1 cellular context compared by ENCODE assay signal in the genomic region with DNA sequence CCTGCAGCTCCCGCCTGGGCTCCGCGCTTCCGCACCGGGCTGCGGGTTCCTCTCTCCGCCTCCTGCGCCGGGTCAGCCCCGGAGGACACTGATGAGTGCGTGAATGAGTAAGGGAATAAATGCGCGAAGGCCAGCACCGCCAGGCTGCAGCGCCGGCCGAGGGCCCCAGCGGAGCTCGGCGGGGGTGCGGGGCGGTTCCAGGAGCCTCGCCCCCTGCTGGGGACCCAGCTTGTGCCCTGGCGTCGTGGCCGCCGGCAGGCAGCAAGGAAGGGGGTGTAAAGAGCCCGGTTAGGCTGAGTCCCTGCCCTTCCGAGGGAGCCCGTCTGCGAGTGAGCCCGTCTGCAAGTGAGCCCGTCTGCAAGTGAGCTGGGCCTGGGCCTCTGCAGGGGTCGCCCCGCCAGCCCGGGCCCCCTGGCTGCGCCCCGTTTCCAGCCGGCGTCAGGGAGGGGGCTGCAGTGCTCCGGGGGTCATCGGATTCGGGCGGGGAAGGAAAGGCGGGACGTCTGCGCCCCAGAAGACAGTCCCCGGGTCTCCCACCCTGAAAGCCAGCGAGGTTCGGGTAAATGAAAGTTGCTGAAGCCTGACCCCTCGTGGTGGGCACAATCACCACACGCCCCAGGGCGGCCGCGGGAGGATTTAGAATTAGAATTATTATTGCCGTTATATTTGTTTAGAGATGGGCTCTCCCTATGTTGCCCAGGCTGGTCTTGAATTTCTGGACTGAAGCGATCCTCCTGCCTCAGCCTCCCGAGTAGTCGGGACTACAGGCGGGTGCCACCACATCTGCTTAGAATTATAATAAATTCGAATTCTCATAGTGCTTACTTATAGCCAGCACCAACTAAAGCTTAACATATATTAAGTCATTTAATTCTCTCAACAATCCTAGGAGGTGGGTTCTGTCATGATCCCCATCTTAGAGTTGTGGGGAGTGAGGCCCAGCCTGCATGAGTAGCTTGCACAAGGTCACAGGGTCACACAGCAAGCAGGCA.
TF ChIP-seq lines count a peak whose summit lies in the region.

No MANE protein-coding gene starts in this region.

TF ChIP-seq in HepG2, 621 proteins besides CTCF, POLR2A, EP300 and RAD21 (continued from another document and continues in another):
- TF ChIP-seq, protein P1, sequence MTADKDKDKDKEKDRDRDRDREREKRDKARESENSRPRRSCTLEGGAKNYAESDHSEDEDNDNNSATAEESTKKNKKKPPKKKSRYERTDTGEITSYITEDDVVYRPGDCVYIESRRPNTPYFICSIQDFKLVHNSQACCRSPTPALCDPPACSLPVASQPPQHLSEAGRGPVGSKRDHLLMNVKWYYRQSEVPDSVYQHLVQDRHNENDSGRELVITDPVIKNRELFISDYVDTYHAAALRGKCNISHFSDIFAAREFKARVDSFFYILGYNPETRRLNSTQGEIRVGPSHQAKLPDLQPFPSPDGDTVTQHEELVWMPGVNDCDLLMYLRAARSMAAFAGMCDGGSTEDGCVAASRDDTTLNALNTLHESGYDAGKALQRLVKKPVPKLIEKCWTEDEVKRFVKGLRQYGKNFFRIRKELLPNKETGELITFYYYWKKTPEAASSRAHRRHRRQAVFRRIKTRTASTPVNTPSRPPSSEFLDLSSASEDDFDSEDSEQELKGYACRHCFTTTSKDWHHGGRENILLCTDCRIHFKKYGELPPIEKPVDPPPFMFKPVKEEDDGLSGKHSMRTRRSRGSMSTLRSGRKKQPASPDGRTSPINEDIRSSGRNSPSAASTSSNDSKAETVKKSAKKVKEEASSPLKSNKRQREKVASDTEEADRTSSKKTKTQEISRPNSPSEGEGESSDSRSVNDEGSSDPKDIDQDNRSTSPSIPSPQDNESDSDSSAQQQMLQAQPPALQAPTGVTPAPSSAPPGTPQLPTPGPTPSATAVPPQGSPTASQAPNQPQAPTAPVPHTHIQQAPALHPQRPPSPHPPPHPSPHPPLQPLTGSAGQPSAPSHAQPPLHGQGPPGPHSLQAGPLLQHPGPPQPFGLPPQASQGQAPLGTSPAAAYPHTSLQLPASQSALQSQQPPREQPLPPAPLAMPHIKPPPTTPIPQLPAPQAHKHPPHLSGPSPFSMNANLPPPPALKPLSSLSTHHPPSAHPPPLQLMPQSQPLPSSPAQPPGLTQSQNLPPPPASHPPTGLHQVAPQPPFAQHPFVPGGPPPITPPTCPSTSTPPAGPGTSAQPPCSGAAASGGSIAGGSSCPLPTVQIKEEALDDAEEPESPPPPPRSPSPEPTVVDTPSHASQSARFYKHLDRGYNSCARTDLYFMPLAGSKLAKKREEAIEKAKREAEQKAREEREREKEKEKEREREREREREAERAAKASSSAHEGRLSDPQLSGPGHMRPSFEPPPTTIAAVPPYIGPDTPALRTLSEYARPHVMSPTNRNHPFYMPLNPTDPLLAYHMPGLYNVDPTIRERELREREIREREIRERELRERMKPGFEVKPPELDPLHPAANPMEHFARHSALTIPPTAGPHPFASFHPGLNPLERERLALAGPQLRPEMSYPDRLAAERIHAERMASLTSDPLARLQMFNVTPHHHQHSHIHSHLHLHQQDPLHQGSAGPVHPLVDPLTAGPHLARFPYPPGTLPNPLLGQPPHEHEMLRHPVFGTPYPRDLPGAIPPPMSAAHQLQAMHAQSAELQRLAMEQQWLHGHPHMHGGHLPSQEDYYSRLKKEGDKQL (CRISPR knock-in tag; IDR thresholded peaks at IDR 0.05; ENCODE audit: low read depth) = no peak
- TF ChIP-seq, protein P2, sequence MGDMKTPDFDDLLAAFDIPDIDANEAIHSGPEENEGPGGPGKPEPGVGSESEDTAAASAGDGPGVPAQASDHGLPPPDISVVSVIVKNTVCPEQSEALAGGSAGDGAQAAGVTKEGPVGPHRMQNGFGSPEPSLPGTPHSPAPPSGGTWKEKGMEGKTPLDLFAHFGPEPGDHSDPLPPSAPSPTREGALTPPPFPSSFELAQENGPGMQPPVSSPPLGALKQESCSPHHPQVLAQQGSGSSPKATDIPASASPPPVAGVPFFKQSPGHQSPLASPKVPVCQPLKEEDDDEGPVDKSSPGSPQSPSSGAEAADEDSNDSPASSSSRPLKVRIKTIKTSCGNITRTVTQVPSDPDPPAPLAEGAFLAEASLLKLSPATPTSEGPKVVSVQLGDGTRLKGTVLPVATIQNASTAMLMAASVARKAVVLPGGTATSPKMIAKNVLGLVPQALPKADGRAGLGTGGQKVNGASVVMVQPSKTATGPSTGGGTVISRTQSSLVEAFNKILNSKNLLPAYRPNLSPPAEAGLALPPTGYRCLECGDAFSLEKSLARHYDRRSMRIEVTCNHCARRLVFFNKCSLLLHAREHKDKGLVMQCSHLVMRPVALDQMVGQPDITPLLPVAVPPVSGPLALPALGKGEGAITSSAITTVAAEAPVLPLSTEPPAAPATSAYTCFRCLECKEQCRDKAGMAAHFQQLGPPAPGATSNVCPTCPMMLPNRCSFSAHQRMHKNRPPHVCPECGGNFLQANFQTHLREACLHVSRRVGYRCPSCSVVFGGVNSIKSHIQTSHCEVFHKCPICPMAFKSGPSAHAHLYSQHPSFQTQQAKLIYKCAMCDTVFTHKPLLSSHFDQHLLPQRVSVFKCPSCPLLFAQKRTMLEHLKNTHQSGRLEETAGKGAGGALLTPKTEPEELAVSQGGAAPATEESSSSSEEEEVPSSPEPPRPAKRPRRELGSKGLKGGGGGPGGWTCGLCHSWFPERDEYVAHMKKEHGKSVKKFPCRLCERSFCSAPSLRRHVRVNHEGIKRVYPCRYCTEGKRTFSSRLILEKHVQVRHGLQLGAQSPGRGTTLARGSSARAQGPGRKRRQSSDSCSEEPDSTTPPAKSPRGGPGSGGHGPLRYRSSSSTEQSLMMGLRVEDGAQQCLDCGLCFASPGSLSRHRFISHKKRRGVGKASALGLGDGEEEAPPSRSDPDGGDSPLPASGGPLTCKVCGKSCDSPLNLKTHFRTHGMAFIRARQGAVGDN (CRISPR knock-in tag; IDR thresholded peaks at IDR 0.05) = peak; percentile 60
- TF ChIP-seq ZNF746 (CRISPR knock-in tag; IDR thresholded peaks at IDR 0.05) = no peak
- no peak for TF ChIP-seq SNAI1 (CRISPR knock-in tag; IDR thresholded peaks at IDR 0.05; ENCODE audit: borderline replicate concordance)
- TF ChIP-seq, protein P3, sequence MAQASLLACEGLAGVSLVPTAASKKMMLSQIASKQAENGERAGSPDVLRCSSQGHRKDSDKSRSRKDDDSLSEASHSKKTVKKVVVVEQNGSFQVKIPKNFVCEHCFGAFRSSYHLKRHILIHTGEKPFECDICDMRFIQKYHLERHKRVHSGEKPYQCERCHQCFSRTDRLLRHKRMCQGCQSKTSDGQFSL (CRISPR knock-in tag; IDR thresholded peaks at IDR 0.05) = peak; percentile 74; the same call in 1 of the 2 replicates
- no peak for TF ChIP-seq HHEX (CRISPR knock-in tag; IDR thresholded peaks at IDR 0.05)
- TF ChIP-seq, protein P4, sequence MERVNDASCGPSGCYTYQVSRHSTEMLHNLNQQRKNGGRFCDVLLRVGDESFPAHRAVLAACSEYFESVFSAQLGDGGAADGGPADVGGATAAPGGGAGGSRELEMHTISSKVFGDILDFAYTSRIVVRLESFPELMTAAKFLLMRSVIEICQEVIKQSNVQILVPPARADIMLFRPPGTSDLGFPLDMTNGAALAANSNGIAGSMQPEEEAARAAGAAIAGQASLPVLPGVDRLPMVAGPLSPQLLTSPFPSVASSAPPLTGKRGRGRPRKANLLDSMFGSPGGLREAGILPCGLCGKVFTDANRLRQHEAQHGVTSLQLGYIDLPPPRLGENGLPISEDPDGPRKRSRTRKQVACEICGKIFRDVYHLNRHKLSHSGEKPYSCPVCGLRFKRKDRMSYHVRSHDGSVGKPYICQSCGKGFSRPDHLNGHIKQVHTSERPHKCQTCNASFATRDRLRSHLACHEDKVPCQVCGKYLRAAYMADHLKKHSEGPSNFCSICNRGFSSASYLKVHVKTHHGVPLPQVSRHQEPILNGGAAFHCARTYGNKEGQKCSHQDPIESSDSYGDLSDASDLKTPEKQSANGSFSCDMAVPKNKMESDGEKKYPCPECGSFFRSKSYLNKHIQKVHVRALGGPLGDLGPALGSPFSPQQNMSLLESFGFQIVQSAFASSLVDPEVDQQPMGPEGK (CRISPR knock-in tag; IDR thresholded peaks at IDR 0.05) = 0 out of 2 replicates have a peak, but pooled peaks have one; percentile 12
- TF ChIP-seq ZNF17 (CRISPR knock-in tag; IDR thresholded peaks at IDR 0.05) = no peak
- 0 out of 2 replicates have a peak, but pooled peaks have one; percentile 25 for TF ChIP-seq PPARG (CRISPR knock-in tag; conservative IDR thresholded peaks at IDR 0.05)
- no peak for TF ChIP-seq ZNF326 (CRISPR knock-in tag; IDR thresholded peaks at IDR 0.05; ENCODE audit: borderline replicate concordance)
- TF ChIP-seq MXI1 (IDR thresholded peaks at IDR 0.05; ENCODE audit: borderline replicate concordance, low read depth, low read length) = no peak
- peak; percentile 17 for TF ChIP-seq XRCC5 (optimal IDR thresholded peaks at IDR 0.05; ENCODE audit: low read length)
- TF ChIP-seq KDM1A (CRISPR knock-in tag; IDR thresholded peaks at IDR 0.05) = no peak
- TF ChIP-seq CBX1 (IDR thresholded peaks at IDR 0.05; ENCODE audit: low read depth) = no peak
- no peak for TF ChIP-seq CREM (IDR thresholded peaks at IDR 0.05)
- TF ChIP-seq CREM (CRISPR knock-in tag; IDR thresholded peaks at IDR 0.05) = no peak
- TF ChIP-seq, protein P5, sequence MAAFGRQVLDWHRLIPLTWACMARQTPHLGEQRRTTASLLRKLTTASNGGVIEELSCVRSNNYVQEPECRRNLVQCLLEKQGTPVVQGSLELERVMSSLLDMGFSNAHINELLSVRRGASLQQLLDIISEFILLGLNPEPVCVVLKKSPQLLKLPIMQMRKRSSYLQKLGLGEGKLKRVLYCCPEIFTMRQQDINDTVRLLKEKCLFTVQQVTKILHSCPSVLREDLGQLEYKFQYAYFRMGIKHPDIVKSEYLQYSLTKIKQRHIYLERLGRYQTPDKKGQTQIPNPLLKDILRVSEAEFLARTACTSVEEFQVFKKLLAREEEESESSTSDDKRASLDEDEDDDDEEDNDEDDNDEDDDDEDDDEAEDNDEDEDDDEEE (CRISPR knock-in tag; IDR thresholded peaks at IDR 0.05) = no peak
- TF ChIP-seq, protein P6, sequence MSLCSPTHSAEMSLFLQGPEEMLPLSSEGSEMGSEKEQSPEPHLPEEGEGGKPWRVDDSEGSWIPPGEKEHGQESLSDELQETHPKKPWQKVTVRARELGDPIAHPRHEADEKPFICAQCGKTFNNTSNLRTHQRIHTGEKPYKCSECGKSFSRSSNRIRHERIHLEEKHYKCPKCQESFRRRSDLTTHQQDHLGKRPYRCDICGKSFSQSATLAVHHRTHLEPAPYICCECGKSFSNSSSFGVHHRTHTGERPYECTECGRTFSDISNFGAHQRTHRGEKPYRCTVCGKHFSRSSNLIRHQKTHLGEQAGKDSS (CRISPR knock-in tag; IDR thresholded peaks at IDR 0.05; ENCODE audit: borderline replicate concordance, low read depth) = no peak
- TF ChIP-seq ADNP (CRISPR knock-in tag; IDR thresholded peaks at IDR 0.05) = no peak
- TF ChIP-seq MIER2 (CRISPR knock-in tag; IDR thresholded peaks at IDR 0.05) = no peak
- no peak for TF ChIP-seq BRCA1 (CRISPR knock-in tag; IDR thresholded peaks at IDR 0.05)
- TF ChIP-seq SAFB2 (CRISPR knock-in tag; IDR thresholded peaks at IDR 0.05; ENCODE audit: borderline replicate concordance, low read depth) = no peak
- TF ChIP-seq CREB1 (IDR thresholded peaks at IDR 0.05) = no peak
- TF ChIP-seq CREB1 (CRISPR knock-in tag; IDR thresholded peaks at IDR 0.05) = no peak
- TF ChIP-seq NFATC3 (CRISPR knock-in tag; IDR thresholded peaks at IDR 0.05) = no peak
- TF ChIP-seq WIZ (CRISPR knock-in tag; IDR thresholded peaks at IDR 0.05) = no peak
- TF ChIP-seq GLI4 (CRISPR knock-in tag; IDR thresholded peaks at IDR 0.05; ENCODE audit: borderline replicate concordance) = no peak
- TF ChIP-seq, protein P7, sequence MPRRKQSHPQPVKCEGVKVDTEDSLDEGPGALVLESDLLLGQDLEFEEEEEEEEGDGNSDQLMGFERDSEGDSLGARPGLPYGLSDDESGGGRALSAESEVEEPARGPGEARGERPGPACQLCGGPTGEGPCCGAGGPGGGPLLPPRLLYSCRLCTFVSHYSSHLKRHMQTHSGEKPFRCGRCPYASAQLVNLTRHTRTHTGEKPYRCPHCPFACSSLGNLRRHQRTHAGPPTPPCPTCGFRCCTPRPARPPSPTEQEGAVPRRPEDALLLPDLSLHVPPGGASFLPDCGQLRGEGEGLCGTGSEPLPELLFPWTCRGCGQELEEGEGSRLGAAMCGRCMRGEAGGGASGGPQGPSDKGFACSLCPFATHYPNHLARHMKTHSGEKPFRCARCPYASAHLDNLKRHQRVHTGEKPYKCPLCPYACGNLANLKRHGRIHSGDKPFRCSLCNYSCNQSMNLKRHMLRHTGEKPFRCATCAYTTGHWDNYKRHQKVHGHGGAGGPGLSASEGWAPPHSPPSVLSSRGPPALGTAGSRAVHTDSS (CRISPR knock-in tag; conservative IDR thresholded peaks at IDR 0.05) = no peak
- TF ChIP-seq SSRP1 (CRISPR knock-in tag; IDR thresholded peaks at IDR 0.05) = no peak
- no peak for TF ChIP-seq KLF6 (CRISPR knock-in tag; IDR thresholded peaks at IDR 0.05)
- TF ChIP-seq, protein P8, sequence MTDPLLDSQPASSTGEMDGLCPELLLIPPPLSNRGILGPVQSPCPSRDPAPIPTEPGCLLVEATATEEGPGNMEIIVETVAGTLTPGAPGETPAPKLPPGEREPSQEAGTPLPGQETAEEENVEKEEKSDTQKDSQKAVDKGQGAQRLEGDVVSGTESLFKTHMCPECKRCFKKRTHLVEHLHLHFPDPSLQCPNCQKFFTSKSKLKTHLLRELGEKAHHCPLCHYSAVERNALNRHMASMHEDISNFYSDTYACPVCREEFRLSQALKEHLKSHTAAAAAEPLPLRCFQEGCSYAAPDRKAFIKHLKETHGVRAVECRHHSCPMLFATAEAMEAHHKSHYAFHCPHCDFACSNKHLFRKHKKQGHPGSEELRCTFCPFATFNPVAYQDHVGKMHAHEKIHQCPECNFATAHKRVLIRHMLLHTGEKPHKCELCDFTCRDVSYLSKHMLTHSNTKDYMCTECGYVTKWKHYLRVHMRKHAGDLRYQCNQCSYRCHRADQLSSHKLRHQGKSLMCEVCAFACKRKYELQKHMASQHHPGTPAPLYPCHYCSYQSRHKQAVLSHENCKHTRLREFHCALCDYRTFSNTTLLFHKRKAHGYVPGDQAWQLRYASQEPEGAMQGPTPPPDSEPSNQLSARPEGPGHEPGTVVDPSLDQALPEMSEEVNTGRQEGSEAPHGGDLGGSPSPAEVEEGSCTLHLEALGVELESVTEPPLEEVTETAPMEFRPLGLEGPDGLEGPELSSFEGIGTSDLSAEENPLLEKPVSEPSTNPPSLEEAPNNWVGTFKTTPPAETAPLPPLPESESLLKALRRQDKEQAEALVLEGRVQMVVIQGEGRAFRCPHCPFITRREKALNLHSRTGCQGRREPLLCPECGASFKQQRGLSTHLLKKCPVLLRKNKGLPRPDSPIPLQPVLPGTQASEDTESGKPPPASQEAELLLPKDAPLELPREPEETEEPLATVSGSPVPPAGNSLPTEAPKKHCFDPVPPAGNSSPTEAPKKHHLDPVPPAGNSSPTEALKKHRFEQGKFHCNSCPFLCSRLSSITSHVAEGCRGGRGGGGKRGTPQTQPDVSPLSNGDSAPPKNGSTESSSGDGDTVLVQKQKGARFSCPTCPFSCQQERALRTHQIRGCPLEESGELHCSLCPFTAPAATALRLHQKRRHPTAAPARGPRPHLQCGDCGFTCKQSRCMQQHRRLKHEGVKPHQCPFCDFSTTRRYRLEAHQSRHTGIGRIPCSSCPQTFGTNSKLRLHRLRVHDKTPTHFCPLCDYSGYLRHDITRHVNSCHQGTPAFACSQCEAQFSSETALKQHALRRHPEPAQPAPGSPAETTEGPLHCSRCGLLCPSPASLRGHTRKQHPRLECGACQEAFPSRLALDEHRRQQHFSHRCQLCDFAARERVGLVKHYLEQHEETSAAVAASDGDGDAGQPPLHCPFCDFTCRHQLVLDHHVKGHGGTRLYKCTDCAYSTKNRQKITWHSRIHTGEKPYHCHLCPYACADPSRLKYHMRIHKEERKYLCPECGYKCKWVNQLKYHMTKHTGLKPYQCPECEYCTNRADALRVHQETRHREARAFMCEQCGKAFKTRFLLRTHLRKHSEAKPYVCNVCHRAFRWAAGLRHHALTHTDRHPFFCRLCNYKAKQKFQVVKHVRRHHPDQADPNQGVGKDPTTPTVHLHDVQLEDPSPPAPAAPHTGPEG (CRISPR knock-in tag; IDR thresholded peaks at IDR 0.05) = no peak
- no peak for TF ChIP-seq RFX3 (CRISPR knock-in tag; IDR thresholded peaks at IDR 0.05)
- no peak for TF ChIP-seq CEBPG (CRISPR knock-in tag; IDR thresholded peaks at IDR 0.05)
